Comparison of ENCODE assay signal across 1 cellular context in genomic region chr5:174327317-174327864, GRCh38.
TF ChIP-seq lines count a peak whose summit lies in the region.

No MANE protein-coding gene starts in this region.

TF ChIP-seq in HEK293, 187 proteins besides CTCF, POLR2A, EP300 and RAD21 (continued from another document and continues in another):
- TF ChIP-seq PRDM2 (tag by site-specific recombination; IDR thresholded peaks at IDR 0.05; ENCODE audit: borderline replicate concordance) (no peak), ZNF561 (tag by site-specific recombination; IDR thresholded peaks at IDR 0.05; ENCODE audit: borderline replicate concordance) (peak; percentile 90), ZSCAN23 (tag by site-specific recombination; IDR thresholded peaks at IDR 0.05) (no peak), ZNF639 (tag by site-specific recombination; IDR thresholded peaks at IDR 0.05) (peak; percentile 46; the same call in 1 of the 2 replicates), ZNF488 (tag by site-specific recombination; IDR thresholded peaks at IDR 0.05) (no peak), ZNF148 (tag by site-specific recombination; IDR thresholded peaks at IDR 0.05; ENCODE audit: borderline replicate concordance) (no peak), ZNF26 (tag by site-specific recombination; IDR thresholded peaks at IDR 0.05) (no peak), ZNF350 (tag by site-specific recombination; IDR thresholded peaks at IDR 0.05) (no peak), ZNF132 (tag by site-specific recombination; IDR thresholded peaks at IDR 0.05; ENCODE audit: borderline replicate concordance) (no peak), ZNF580 (tag by site-specific recombination; IDR thresholded peaks at IDR 0.05) (0 out of 2 replicates have a peak, but pooled peaks have one; percentile 37), ZNF341 (tag by site-specific recombination; IDR thresholded peaks at IDR 0.05; ENCODE audit: low read depth) (no peak), ZNF792 (tag by site-specific recombination; IDR thresholded peaks at IDR 0.05) (no peak), TCF7L2 (IDR thresholded peaks at IDR 0.05; ENCODE audit: borderline replicate concordance, low read depth, low read length) (no peak; the same call in 1 of the 2 replicates), ZNF404 (tag by site-specific recombination; IDR thresholded peaks at IDR 0.05) (no peak), ZBTB10 (tag by site-specific recombination; IDR thresholded peaks at IDR 0.05) (no peak), ZNF571 (tag by site-specific recombination; IDR thresholded peaks at IDR 0.05) (no peak), PRDM4 (tag by site-specific recombination; IDR thresholded peaks at IDR 0.05) (peak; percentile 49; the same call in 1 of the 2 replicates), ELK4 (IDR thresholded peaks at IDR 0.05; ENCODE audit: borderline replicate concordance, low read depth, low read length) (no peak), ZNF621 (tag by site-specific recombination; IDR thresholded peaks at IDR 0.05) (no peak), ZNF416 (tag by site-specific recombination; IDR thresholded peaks at IDR 0.05) (no peak), TSHZ1 (tag by site-specific recombination; IDR thresholded peaks at IDR 0.05; ENCODE audit: borderline replicate concordance) (no peak), ZNF658 (tag by site-specific recombination; IDR thresholded peaks at IDR 0.05) (no peak), ZNF280C (tag by site-specific recombination; IDR thresholded peaks at IDR 0.05) (no peak), ZNF19 (tag by site-specific recombination; IDR thresholded peaks at IDR 0.05; ENCODE audit: low read depth) (no peak)
